In the genomic region with DNA sequence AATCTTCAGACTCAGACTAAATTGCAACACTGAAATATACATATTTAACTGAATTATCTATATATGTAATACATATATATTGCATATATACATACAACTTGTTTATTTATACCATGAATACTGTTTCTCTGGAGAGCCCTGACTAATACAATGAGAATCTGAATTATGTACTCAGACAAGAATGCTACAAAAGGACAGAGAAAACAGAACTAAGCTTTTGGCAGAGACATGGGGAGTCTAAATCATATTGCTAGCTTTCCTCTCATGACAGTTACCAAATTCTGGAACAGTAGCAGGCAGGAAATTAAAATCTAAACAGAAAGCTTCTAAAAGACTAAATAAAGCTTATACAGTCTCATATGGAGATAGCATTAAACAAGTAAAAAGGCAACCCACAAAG, we compare ENCODE assay signal across 13 cellular contexts.
DNase-seq lines count a peak whose midpoint lies in the region; ATAC-seq, FAIRE-seq and TF ChIP-seq lines count a peak whose summit lies in the region.
"Had no signal": no experiment of that assay in that cellular context is flagged by ENCODE, and none has a peak within 500 bp of the region (broad histone marks: within the 10 kb centered on the region; RNA-seq: fewer than 3 reads in every experiment).

No MANE protein-coding gene starts in this region.

- H3K9ac ChIP-seq in subcutaneous abdominal adipose tissue (ENCODE audit: low read length in 5 of 5), result no peak overlapping the region

- H3K4me3 ChIP-seq in fibroblast of the aortic adventitia (ENCODE audit: low read depth, low read length), result no peak overlapping the region
- H3K4me3 ChIP-seq in subcutaneous abdominal adipose tissue (ENCODE audit: low read depth in 1 of 5, low read length in 5 of 5), result no peak overlapping the region

- ATAC-seq in left ventricle myocardium superior (no peak), HG02840 (IDR thresholded peaks at IDR 0.05; ENCODE audit: low FRiP score, unreplicated experiment) (no peak)

- intact Hi-C loops in left ventricle myocardium superior (cut with micrococcal nuclease), result no loop called here

- peak; percentile 58 for FAIRE-seq in TTC549 (lab: Jason Lieb, UNC)

- peaks cover 0 to 5% (median 0%) of the 10 kb centered on the region in 5 donors for H3K9me3 ChIP-seq in subcutaneous abdominal adipose tissue (ENCODE audit: control insufficient read depth in 5 of 5, low read length in 5 of 5)

- H3K36me3 ChIP-seq in subcutaneous abdominal adipose tissue (ENCODE audit: control insufficient read depth in 5 of 5, insufficient read depth in 5 of 5, low read length in 5 of 5), result no peaks in the 10 kb centered on the region

- DNase-seq in GM04504 (ENCODE audit: low read depth) (peak; percentile 63), fibroblast of the aortic adventitia (ENCODE audit: low read depth) (peak; percentile 76), left ventricle myocardium superior (no peak), NCI-H1694 (lab: John Stamatoyannopoulos, UW) (no peak), DMS153 treated with DMSO at 0.1 percent for 48 hours (lab: John Stamatoyannopoulos, UW; ENCODE audit: unreplicated experiment) (no peak)
- DNase-seq: activated CD4-positive, alpha-beta T cell treated with anti-CD3 and anti-CD28 coated beads for 48 hours; erythroblast; KBM-7; NCI-H2029; stimulated activated naive CD4-positive, alpha-beta T cell had no signal

- TF ChIP-seq CTCF in fibroblast of the aortic adventitia (IDR thresholded peaks at IDR 0.05; ENCODE audit: insufficient read depth, low read length), result no peak

- H3K27me3 ChIP-seq in subcutaneous abdominal adipose tissue (ENCODE audit: control insufficient read depth in 5 of 5, insufficient read depth in 4 of 5, low read length in 5 of 5), result no peaks in the 10 kb centered on the region

- H3K4me1 ChIP-seq in subcutaneous abdominal adipose tissue (ENCODE audit: control insufficient read depth in 5 of 5, insufficient read depth in 5 of 5, low read length in 5 of 5), result peaks cover 0 to 20% (median 10%) of the 10 kb centered on the region in 5 donors

- H3K27ac ChIP-seq in subcutaneous abdominal adipose tissue (ENCODE audit: low read depth, low read length), result peak overlapping the region; percentile 37

Comparison
In these comparisons a context has a peak if more than half of its experiments do, and no peak if none do; other contexts are left out.
1. DNase-seq: peak in GM04504 (single experiment) and fibroblast of the aortic adventitia (single experiment); none in left ventricle myocardium superior (single experiment), NCI-H1694 (single experiment) and DMS153 treated with DMSO at 0.1 percent for 48 hours (single experiment).